ENCODE assay signal across 10 cellular contexts in genomic region chrX:68694429-68695205, GRCh38. TPM values are rescaled to one million over a fixed set of nuclear protein-coding genes. Genes with fewer than 3 reads are reported as not detected.
DNase-seq lines count a peak whose midpoint lies in the region; ATAC-seq, FAIRE-seq and TF ChIP-seq lines count a peak whose summit lies in the region.
"Had no signal": no experiment of that assay in that cellular context is flagged by ENCODE, and none has a peak within 500 bp of the region (broad histone marks: within the 10 kb centered on the region; RNA-seq: fewer than 3 reads in every experiment).

No MANE protein-coding gene starts in this region.

- H3K36me3 Mint-ChIP-seq in central memory CD8-positive, alpha-beta T cell (ENCODE audit: insufficient read depth): no peaks in the 10 kb centered on the region

- H3K36me3 ChIP-seq in HAP-1 (replicated peaks) (no peaks in the 10 kb centered on the region), mucosa of stomach (ENCODE audit: control insufficient read depth, insufficient read depth, low read length) (no peaks in the 10 kb centered on the region)

- WGBS in A549 (ENCODE audit: missing lambda C conversion rate): 80% methylated on average over 12 of the region's 17 CpGs

- peak overlapping the region; percentile 47 for H3K9ac ChIP-seq in mucosa of stomach (ENCODE audit: low read length)

- H3K27ac ChIP-seq in A549: peak overlapping the region in 1 of 2 experiments; percentile 59; a peak in 2 of 6 replicates

- in situ Hi-C loops in HAP-1 (cut with MboI; ENCODE audit: low sequenced_read_pairs): no loop called here
- in situ Hi-C loops in GM13977 (cut with MboI; ENCODE audit: low pct_unique_long_range_greater_than_20kb, low sequenced_read_pairs, unreplicated experiment): no loop called here

- H3K4me2 ChIP-seq in A549: peak overlapping the region; percentile 63

- H3K4me3 ChIP-seq in A549 (no peak overlapping the region), HAP-1 (peak overlapping the region; percentile 59), mucosa of stomach (ENCODE audit: low read length) (no peak overlapping the region)

- no peaks in the 10 kb centered on the region for H3K9me3 Mint-ChIP-seq in central memory CD8-positive, alpha-beta T cell

- TF ChIP-seq RAD21 in A549 (conservative IDR thresholded peaks at IDR 0.05 in 1 of 2, IDR thresholded peaks at IDR 0.05 in 1 of 2): no peak

- ATAC-seq in A549: no peak
- ATAC-seq in central memory CD8-positive, alpha-beta T cell (replicated peaks; ENCODE audit: extremely low read depth, poor library complexity, severe bottlenecking): no peak

- no peak for DNase-seq in A549 (ENCODE audit: low read depth in 1 of 2, low spot score in 1 of 2)
- DNase-seq in HAP-1 (ENCODE audit: low spot score in 2 of 2): no peak
- no peak for DNase-seq in central memory CD8-positive, alpha-beta T cell (ENCODE audit: low spot score in 2 of 2)
- DNase-seq in GM12892 (ENCODE audit: insufficient read length): no peak
- no peak for DNase-seq in GF-D8 (lab: John Stamatoyannopoulos, UW)
- no peak for DNase-seq in stimulated activated CD4-positive, alpha-beta T cell treated with anti-CD3 and anti-CD28 coated beads, Interleukin-2, amount 100 ng/mL, for 24 hours
- no peak for DNase-seq in GM13977 (ENCODE audit: low spot score)
- DNase-seq: activated CD4-positive, alpha-beta T cell treated with anti-CD3 and anti-CD28 coated beads for 4 hours; left cardiac atrium had no signal

- no peaks in the 10 kb centered on the region for H3K9me3 ChIP-seq in A549
- no peaks in the 10 kb centered on the region for H3K9me3 ChIP-seq in HAP-1
- no peaks in the 10 kb centered on the region for H3K9me3 ChIP-seq in mucosa of stomach (ENCODE audit: control insufficient read depth, low read length)

- H3K27ac Mint-ChIP-seq in central memory CD8-positive, alpha-beta T cell (ENCODE audit: low read depth): no peak overlapping the region

- CTCF ChIA-PET in A549 (lab: Yijun Ruan, JAX): interaction anchor here (1.9 to 2.5 kb wide), 2 partner anchors 13 to 16 kb away, joined by 6 to 8 read pairs; no protein-coding TSS in a partner anchor

- POLR2A ChIA-PET in A549 (lab: Yijun Ruan, JAX): interaction anchor here (1.2 kb wide), 1 partner anchor 9 kb away, joined by 3 read pairs; no protein-coding TSS in a partner anchor

- no peaks in the 10 kb centered on the region for H3K4me1 Mint-ChIP-seq in central memory CD8-positive, alpha-beta T cell

- FAIRE-seq in A549 (lab: Jason Lieb, UNC) (no peak), GM12892 (lab: Jason Lieb, UNC) (no peak)

- TF ChIP-seq CTCF in A549 (IDR thresholded peaks at IDR 0.05) (no peak), GM13977 (IDR thresholded peaks at IDR 0.05; ENCODE audit: extremely low read depth, insufficient read depth, missing control alignments) (no peak)

- peaks cover 20% of the 10 kb centered on the region for H3K27me3 Mint-ChIP-seq in central memory CD8-positive, alpha-beta T cell

- TF ChIP-seq POLR2A in A549 (IDR thresholded peaks at IDR 0.05; ENCODE audit: low read length) (no peak), GM12892 (IDR thresholded peaks at IDR 0.05; ENCODE audit: low read depth, low read length) (no peak)

- peaks cover 39% of the 10 kb centered on the region for H3K4me1 ChIP-seq in A549
- H3K4me1 ChIP-seq in HAP-1: 0 out of 2 replicates have a peak, but pooled peaks cover 3% of the 10 kb centered on the region
- peaks cover 13% of the 10 kb centered on the region for H3K4me1 ChIP-seq in mucosa of stomach (ENCODE audit: control insufficient read depth, insufficient read depth, low read length)

- H3K27me3 ChIP-seq in HAP-1 (ENCODE audit: low read depth): no peaks in the 10 kb centered on the region
- H3K27me3 ChIP-seq in mucosa of stomach (ENCODE audit: control insufficient read depth, insufficient read depth, low read length): no peaks in the 10 kb centered on the region

- TF ChIP-seq EP300 in A549 (IDR thresholded peaks at IDR 0.05): no peak

- peak overlapping the region; percentile 52 for H3K4me3 Mint-ChIP-seq in central memory CD8-positive, alpha-beta T cell

TF ChIP-seq in A549, 52 proteins besides CTCF, POLR2A, EP300 and RAD21:
- TF ChIP-seq EHF (CRISPR knock-in tag; IDR thresholded peaks at IDR 0.05) (no peak), ZFP36 (IDR thresholded peaks at IDR 0.05; ENCODE audit: borderline replicate concordance, partially characterized antibody) (no peak), ZC3H11A (IDR thresholded peaks at IDR 0.05) (no peak), SMC3 (IDR thresholded peaks at IDR 0.05) (no peak), MYC (IDR thresholded peaks at IDR 0.05; ENCODE audit: borderline replicate concordance, low read length) (no peak), NPAS2 (CRISPR knock-in tag; IDR thresholded peaks at IDR 0.05; ENCODE audit: borderline replicate concordance) (no peak), JUN (IDR thresholded peaks at IDR 0.05) (no peak), ZNF302 (CRISPR knock-in tag; IDR thresholded peaks at IDR 0.05) (no peak), BCL3 (IDR thresholded peaks at IDR 0.05) (no peak), FOXS1 (CRISPR knock-in tag; IDR thresholded peaks at IDR 0.05) (no peak), RFX5 (IDR thresholded peaks at IDR 0.05) (no peak), NFE2L2 (conservative IDR thresholded peaks at IDR 0.05; ENCODE audit: low read length) (no peak), FOSL2 (IDR thresholded peaks at IDR 0.05) (no peak), FOSL2 (CRISPR knock-in tag; IDR thresholded peaks at IDR 0.05) (no peak), CBX2 (IDR thresholded peaks at IDR 0.05; ENCODE audit: borderline replicate concordance, low read depth) (no peak), HMGXB4 (CRISPR knock-in tag; IDR thresholded peaks at IDR 0.05; ENCODE audit: borderline replicate concordance) (no peak), RARB (CRISPR knock-in tag; IDR thresholded peaks at IDR 0.05) (no peak), RCOR1 (IDR thresholded peaks at IDR 0.05; ENCODE audit: low read depth, low read length) (no peak)
TF ChIP-seq in A549: peak in this region for 0.

RNA-seq across cellular contexts. Expression of gene STARD8, which starts 47.2 kb away (rescaled TPM):
- polyA plus RNA-seq in A549 (2011; rRNA removed) (1.6 and 1.9 TPM in 2 replicates), A549 (2017; fragmentation: RNase III; extraction: RNeasy Plus Mini Kit Qiagen cat#74134 plus additional on column Dnase treatment) (1.2 to 1.7 TPM (median 1.5 TPM) in 3 replicates)
- 0.91 and 1.4 TPM in 2 replicates for polyA plus RNA-seq in A549 (2012; cell fraction: cytosol; rRNA removed)
- 2.6 and 3.2 TPM in 2 replicates for polyA plus RNA-seq in A549 (2012; cell fraction: nucleus; rRNA removed)
- 2.7 and 4.4 TPM in 2 replicates for polyA minus RNA-seq in A549 (2011; rRNA and poly(A)+ RNA removed)
- 0.06 TPM for polyA plus RNA-seq in GM12892 (2012; ENCODE audit: missing spikeins)
